Comparison of ENCODE assay signal across 23 cellular contexts in genomic region chr2:199449455-199449854, GRCh38.
"Had no signal": no experiment of that assay in that cellular context is flagged by ENCODE, and none has a peak within 500 bp of the region (broad histone marks: within the 10 kb centered on the region; RNA-seq: fewer than 3 reads in every experiment).

No MANE protein-coding gene starts in this region.

- H3K36me3 Mint-ChIP-seq: naive thymus-derived CD8-positive, alpha-beta T cell; stimulated activated effector memory CD8-positive, alpha-beta T cell treated with anti-CD3 and anti-CD28 coated beads, Interleukin-12 subunit alpha, Interleukin-12 subunit beta, amount 100 ng/mL, for 72 hours had no signal

- H3K27me3 ChIP-seq: ovary had no signal

- H3K4me3 ChIP-seq: coronary artery, gastrocnemius medialis, lower lobe of right lung, ovary, psoas muscle, sigmoid colon, thoracic aorta, tibial nerve, upper lobe of left lung had no signal

- H3K27ac ChIP-seq: coronary artery, gastrocnemius medialis, lower lobe of right lung, ovary, psoas muscle, sigmoid colon, thoracic aorta, tibial nerve, upper lobe of left lung had no signal

- H3K9me3 ChIP-seq: gastrocnemius medialis, lower lobe of right lung, ovary, psoas muscle, sigmoid colon, thoracic aorta, tibial nerve, upper lobe of left lung had no signal

- H3K9me3 Mint-ChIP-seq: effector memory CD8-positive, alpha-beta T cell; naive thymus-derived CD8-positive, alpha-beta T cell; nephron progenitor cell; stimulated activated effector memory CD8-positive, alpha-beta T cell treated with anti-CD3 and anti-CD28 coated beads, Interleukin-12 subunit alpha, Interleukin-12 subunit beta, amount 100 ng/mL, for 72 hours had no signal

- H3K36me3 ChIP-seq: gastrocnemius medialis, lower lobe of right lung, ovary, sigmoid colon, thoracic aorta, tibial nerve, upper lobe of left lung had no signal

- H3K4me1 ChIP-seq: gastrocnemius medialis, lower lobe of right lung, psoas muscle, sigmoid colon, tibial nerve, upper lobe of left lung had no signal

- DNase-seq: effector memory CD8-positive, alpha-beta T cell; erythroblast; foreskin fibroblast; gastrocnemius medialis; head of caudate nucleus; left ventricle myocardium superior; lower lobe of right lung; naive thymus-derived CD8-positive, alpha-beta T cell; nephron progenitor cell; nucleus accumbens; ovary; posterior cingulate gyrus; psoas muscle; right cardiac atrium; sigmoid colon; stimulated activated CD4-positive, alpha-beta T cell treated with anti-CD3 and anti-CD28 coated beads, Interleukin-2, amount 100 ng/mL, for 24 hours; stimulated activated CD4-positive, alpha-beta T cell treated with anti-CD3 and anti-CD28 coated beads, Interleukin-4, amount 100 ng/mL, for 24 hours; stimulated activated naive CD8-positive, alpha-beta T cell treated with anti-CD3 and anti-CD28 coated beads, Interleukin-15, Interleukin-2, amounts not matched to agents 100 U/mL and 50 U/mL, for 24 hours; upper lobe of left lung had no signal

- ATAC-seq: effector memory CD8-positive, alpha-beta T cell; gastrocnemius medialis; left ventricle myocardium superior; lower lobe of right lung; naive thymus-derived CD8-positive, alpha-beta T cell; psoas muscle; right cardiac atrium; stimulated activated effector memory CD8-positive, alpha-beta T cell treated with anti-CD3 and anti-CD28 coated beads, Interleukin-12 subunit alpha, Interleukin-12 subunit beta, amount 100 ng/mL, for 72 hours; stimulated activated naive CD8-positive, alpha-beta T cell treated with anti-CD3 and anti-CD28 coated beads, Interleukin-15, Interleukin-2, amounts not matched to agents 100 U/mL and 50 U/mL, for 24 hours had no signal

- H3K4me1 Mint-ChIP-seq: naive thymus-derived CD8-positive, alpha-beta T cell; stimulated activated effector memory CD8-positive, alpha-beta T cell treated with anti-CD3 and anti-CD28 coated beads, Interleukin-12 subunit alpha, Interleukin-12 subunit beta, amount 100 ng/mL, for 72 hours had no signal

- H3K4me3 Mint-ChIP-seq: effector memory CD8-positive, alpha-beta T cell; naive thymus-derived CD8-positive, alpha-beta T cell; nephron progenitor cell; stimulated activated effector memory CD8-positive, alpha-beta T cell treated with anti-CD3 and anti-CD28 coated beads, Interleukin-12 subunit alpha, Interleukin-12 subunit beta, amount 100 ng/mL, for 72 hours had no signal
